3 cellular contexts compared by ENCODE assay signal in genomic region chrX:130502023-130502570, GRCh38.
TF ChIP-seq lines count a peak whose summit lies in the region.

No MANE protein-coding gene starts in this region.

TF ChIP-seq in HepG2, 621 proteins besides CTCF, POLR2A, EP300 and RAD21:
- TF ChIP-seq CC2D1A (CRISPR knock-in tag; IDR thresholded peaks at IDR 0.05) (no peak), ZNF772 (CRISPR knock-in tag; IDR thresholded peaks at IDR 0.05) (no peak), NFE2L2 (IDR thresholded peaks at IDR 0.05; ENCODE audit: low read length) (no peak), MAFF (IDR thresholded peaks at IDR 0.05; ENCODE audit: low read depth, low read length) (peak; percentile 69), CENPT (CRISPR knock-in tag; IDR thresholded peaks at IDR 0.05; ENCODE audit: low read depth) (no peak), ZNF556 (CRISPR knock-in tag; IDR thresholded peaks at IDR 0.05; ENCODE audit: borderline replicate concordance) (no peak), TMF1 (CRISPR knock-in tag; IDR thresholded peaks at IDR 0.05; ENCODE audit: low read depth) (no peak), MAFK (conservative IDR thresholded peaks at IDR 0.05 in 1 of 2, IDR thresholded peaks at IDR 0.05 in 1 of 2; ENCODE audit: low read length in 2 of 2) (peak; percentile 61 to 83)

TF ChIP-seq in IMR-90, 13 proteins besides CTCF, POLR2A, EP300 and RAD21:
- TF ChIP-seq MAZ (IDR thresholded peaks at IDR 0.05; ENCODE audit: borderline replicate concordance, low read depth, low read length) (no peak), MAFK (IDR thresholded peaks at IDR 0.05; ENCODE audit: low read depth, low read length) (peak; percentile 86)

TF ChIP-seq in H1, 55 proteins besides CTCF, POLR2A, EP300 and RAD21:
- TF ChIP-seq KDM5A (IDR thresholded peaks at IDR 0.05; ENCODE audit: low read length): no peak
- TF ChIP-seq MAFK (IDR thresholded peaks at IDR 0.05; ENCODE audit: low read depth, low read length): peak; percentile 38; the same call in 1 of the 2 replicates
